In the genomic region with DNA sequence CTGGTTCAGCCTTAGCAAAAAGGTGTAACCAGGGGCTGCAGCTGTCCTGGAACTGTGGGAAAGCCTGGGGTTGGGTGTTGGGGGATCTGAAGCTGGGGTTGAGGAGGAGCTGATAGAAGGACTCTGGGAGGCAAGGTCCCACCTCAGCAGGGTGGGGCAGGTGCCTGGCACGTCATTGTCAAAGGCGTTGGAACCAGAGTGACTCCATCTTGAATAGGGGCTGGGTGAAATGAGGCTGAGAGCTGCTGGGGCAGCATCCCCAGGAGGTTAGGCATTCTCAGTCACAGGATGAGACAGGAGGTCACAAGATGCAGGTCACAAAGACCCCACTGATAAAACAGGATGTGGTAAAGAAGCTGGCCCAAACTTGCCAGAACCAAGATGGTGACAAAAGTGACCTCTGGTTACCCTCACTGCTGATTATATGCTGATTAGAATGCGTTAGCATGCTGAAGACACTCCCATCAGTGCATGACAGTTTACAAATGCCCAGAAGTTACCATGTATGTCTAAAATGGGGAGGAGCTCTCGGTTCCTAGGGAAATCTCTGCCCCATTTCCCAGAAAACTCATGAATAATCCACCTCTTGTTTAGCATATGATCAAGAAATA, we compare ENCODE assay signal across 24 cellular contexts.
DNase-seq lines count a peak whose midpoint lies in the region; ATAC-seq, FAIRE-seq and TF ChIP-seq lines count a peak whose summit lies in the region.
"Had no signal": no experiment of that assay in that cellular context is flagged by ENCODE, and none has a peak within 500 bp of the region (broad histone marks: within the 10 kb centered on the region; RNA-seq: fewer than 3 reads in every experiment).

No MANE protein-coding gene starts in this region.

- WGBS in GM12878 (ENCODE audit: insufficient coverage, insufficient replicate concordance, low lambda C conversion rate, missing lambda C conversion rate): 36% methylated on average over 4 of the region's 4 CpGs

- no peaks in the 10 kb centered on the region for H4K20me1 ChIP-seq in DND-41 (ENCODE audit: insufficient read depth, low read length)
- H4K20me1 ChIP-seq in GM12878 (ENCODE audit: control insufficient read depth, insufficient read depth): no peaks in the 10 kb centered on the region

- H3K9me3 Mint-ChIP-seq in natural killer cell: no peaks in the 10 kb centered on the region
- H3K9me3 Mint-ChIP-seq in activated CD4-positive, alpha-beta T cell treated with anti-CD3 and anti-CD28 coated beads, Interleukin-2, amount 10 ng/mL, durations not matched to agents 24 days and 14 days: no peaks in the 10 kb centered on the region

- peaks cover 0 to 19% of the 10 kb centered on the region in 2 donors for H3K4me1 Mint-ChIP-seq in natural killer cell
- H3K4me1 Mint-ChIP-seq in activated CD4-positive, alpha-beta T cell treated with anti-CD3 and anti-CD28 coated beads, Interleukin-2, amount 10 ng/mL, durations not matched to agents 24 days and 14 days: no peaks in the 10 kb centered on the region
- H3K4me1 Mint-ChIP-seq: B cell, T-cell had no signal

- H3K4me3 ChIP-seq in DND-41 (ENCODE audit: low read depth in 1 of 2, low read length in 2 of 2) (no peak overlapping the region), GM12878 (no peak overlapping the region)
- H3K4me3 ChIP-seq: A549 had no signal

- H3K4me3 Mint-ChIP-seq in natural killer cell: no peak overlapping the region
- H3K4me3 Mint-ChIP-seq in activated CD4-positive, alpha-beta T cell treated with anti-CD3 and anti-CD28 coated beads, Interleukin-2, amount 10 ng/mL, durations not matched to agents 24 days and 14 days: no peak overlapping the region
- H3K4me3 Mint-ChIP-seq: B cell, T-cell had no signal

- no peak for TF ChIP-seq CTCF in DND-41 (IDR thresholded peaks at IDR 0.05; ENCODE audit: borderline replicate concordance, extremely low read depth, low read length, poor library complexity, severe bottlenecking)
- no peak for TF ChIP-seq CTCF in GM12878 (IDR thresholded peaks at IDR 0.05 in 2 of 3, conservative IDR thresholded peaks at IDR 0.05 in 1 of 3; ENCODE audit: control insufficient read depth in 2 of 3, extremely low read depth in 1 of 3, insufficient read depth in 1 of 3, low read depth in 3 of 3, low read length in 3 of 3)
- no peak for TF ChIP-seq CTCF in natural killer cell (IDR thresholded peaks at IDR 0.05)
- no peak for TF ChIP-seq CTCF in foreskin keratinocyte (conservative IDR thresholded peaks at IDR 0.05)

- BruUV-seq in GM12878 (replicated peaks; lab: Mats Ljungman, UMichigan): no TSS peak

- peak overlapping the region in 1 of 2 donors; percentile 33 for H3K27ac Mint-ChIP-seq in natural killer cell
- no peak overlapping the region for H3K27ac Mint-ChIP-seq in activated CD4-positive, alpha-beta T cell treated with anti-CD3 and anti-CD28 coated beads, Interleukin-2, amount 10 ng/mL, durations not matched to agents 24 days and 14 days
- H3K27ac Mint-ChIP-seq: B cell, T-cell had no signal

- POLR2A ChIA-PET in GM12878 (lab: Charles Lee): interaction anchor here (0.5 kb wide), 1 partner anchor 71 kb away, joined by 4 read pairs; no protein-coding TSS in a partner anchor

- intact Hi-C loops in GM12878 (cut with micrococcal nuclease; ENCODE audit: unreplicated experiment): no loop called here
- intact Hi-C loops in natural killer cell (cut with micrococcal nuclease): no loop called here
- intact Hi-C loops in activated CD4-positive, alpha-beta T cell treated with anti-CD3 and anti-CD28 coated beads, Interleukin-2, amount 10 ng/mL, durations not matched to agents 24 days and 14 days (cut with micrococcal nuclease): no loop called here

- no peak for FAIRE-seq in GM12878 (lab: Jason Lieb, UNC)
- FAIRE-seq: A549 had no signal

- no peaks in the 10 kb centered on the region for H3K36me3 ChIP-seq in DND-41 (ENCODE audit: insufficient read depth, low read length)
- H3K36me3 ChIP-seq in GM12878 (ENCODE audit: control insufficient read depth in 2 of 2, insufficient read depth in 2 of 2, low read length in 1 of 2): no peaks in the 10 kb centered on the region

- no peak overlapping the region for H3K4me2 ChIP-seq in DND-41 (ENCODE audit: insufficient read depth, low read length)
- H3K4me2 ChIP-seq in GM12878 (ENCODE audit: control insufficient read depth, insufficient read depth): no peak overlapping the region
- H3K4me2 ChIP-seq: A549 had no signal

- H3K27me3 Mint-ChIP-seq in natural killer cell (ENCODE audit: low read depth in 2 of 2): peaks cover 0 to 3% of the 10 kb centered on the region in 2 donors
- H3K27me3 Mint-ChIP-seq in activated CD4-positive, alpha-beta T cell treated with anti-CD3 and anti-CD28 coated beads, Interleukin-2, amount 10 ng/mL, durations not matched to agents 24 days and 14 days: peaks cover 9% of the 10 kb centered on the region

- H3K9ac ChIP-seq in DND-41 (ENCODE audit: low read depth, low read length): no peak overlapping the region
- no peak overlapping the region for H3K9ac ChIP-seq in GM12878 (ENCODE audit: control insufficient read depth, insufficient read depth, low read length)

- CTCF ChIA-PET in GM12878 (lab: Yijun Ruan, JAX): interaction anchor here (1.4 kb wide), 1 partner anchor 251 kb away, joined by 4 read pairs; no protein-coding TSS in a partner anchor

- H3K27me3 ChIP-seq in DND-41 (ENCODE audit: insufficient read depth, low read length, poor library complexity) (no peaks in the 10 kb centered on the region), GM12878 (replicated peaks in 1 of 2; ENCODE audit: control insufficient read depth in 2 of 2, insufficient read depth in 2 of 2, low read length in 1 of 2) (no peaks in the 10 kb centered on the region), foreskin keratinocyte (peaks cover 5% of the 10 kb centered on the region)

- H3K36me3 Mint-ChIP-seq in natural killer cell: no peaks in the 10 kb centered on the region
- no peaks in the 10 kb centered on the region for H3K36me3 Mint-ChIP-seq in activated CD4-positive, alpha-beta T cell treated with anti-CD3 and anti-CD28 coated beads, Interleukin-2, amount 10 ng/mL, durations not matched to agents 24 days and 14 days (ENCODE audit: low read depth)
- H3K36me3 Mint-ChIP-seq: T-cell had no signal

- TF ChIP-seq RAD21 in GM12878 (IDR thresholded peaks at IDR 0.05; ENCODE audit: insufficient read depth, low read depth, low read length): no peak

- SMC1A ChIA-PET in GM12878 (lab: Charles Lee; ENCODE audit: uncharacterized antibody, unreplicated experiment): interaction anchor here (0.6 kb wide), 1 partner anchor 21 kb away, joined by 3 read pairs; no protein-coding TSS in a partner anchor

- H2AFZ ChIP-seq in DND-41 (ENCODE audit: low read depth, low read length) (no peak overlapping the region), GM12878 (ENCODE audit: control insufficient read depth, low read depth, low read length) (no peak overlapping the region)

- no peak for TF ChIP-seq POLR2A in GM12878 (IDR thresholded peaks at IDR 0.05; ENCODE audit: low read depth, low read length)

- in situ Hi-C loops in GM12878 (cut with MboI): loop anchor here (25.0 kb wide), 1 partner anchor 537 kb away; a partner anchor contains a TSS

- no peak for TF ChIP-seq EP300 in GM12878 (IDR thresholded peaks at IDR 0.05; ENCODE audit: borderline replicate concordance in 1 of 2, control insufficient read depth in 1 of 2, low read depth in 2 of 2, low read length in 2 of 2)

- peak; percentile 24; the same call in 1 of the 3 replicates for ATAC-seq in DND-41 (ENCODE audit: insufficient read depth, low read depth)
- no peak for ATAC-seq in GM12878
- peak; percentile 46 to 87 (median 72) for ATAC-seq in natural killer cell
- ATAC-seq in foreskin keratinocyte: no peak
- ATAC-seq: A549, Panc1, T-cell had no signal

- peaks cover 7% of the 10 kb centered on the region for H3K9me3 ChIP-seq in DND-41 (ENCODE audit: insufficient read depth, low read length, severe bottlenecking)
- H3K9me3 ChIP-seq in GM12878 (replicated peaks; ENCODE audit: control insufficient read depth, insufficient read depth, low read length): peaks cover 2% of the 10 kb centered on the region; the same call in 2 of the 3 replicates

- H3K4me1 ChIP-seq in DND-41 (ENCODE audit: insufficient read depth, low read length) (peaks cover 5% of the 10 kb centered on the region; the same call in 1 of the 2 replicates), GM12878 (ENCODE audit: control insufficient read depth, insufficient read depth, low read length) (no peaks in the 10 kb centered on the region), foreskin keratinocyte (no peaks in the 10 kb centered on the region)
- H3K4me1 ChIP-seq: A549 had no signal

- DNase-seq in DND-41: no peak
- peak; percentile 34 for DNase-seq in HT1080 (ENCODE audit: low read depth)
- DNase-seq in GM12878 (ENCODE audit: low read depth, low spot score): no peak
- no peak for DNase-seq in natural killer cell
- no peak for DNase-seq in effector CD8-positive, alpha-beta T cell (lab: John Stamatoyannopoulos, UW)
- no peak for DNase-seq in foreskin keratinocyte
- no peak for DNase-seq in activated CD4-positive, alpha-beta T cell treated with anti-CD3 and anti-CD28 coated beads, Interleukin-2, amount 10 ng/mL, durations not matched to agents 24 days and 14 days
- DNase-seq: COR-L47; DMS 273 treated with DMSO at 0.1 percent for 48 hours; DMS79 treated with DMSO at 0.1 percent for 48 hours; GDM1; H7; KBM-7; NCI-H1105; NCI-H146; NCI-H2029; NCI-H2227 treated with DMSO at 0.1 percent for 48 hours; NCI-H510A; NCI-H748 treated with DMSO at 0.1 percent for 48 hours; NK-92 treated with Interleukin-12 subunit alpha and Interleukin-12 subunit beta, amount 100 ng/mL, for 24 hours; T-cell had no signal

- RAD21 ChIA-PET in GM12878 (lab: Charles Lee; ENCODE audit: unreplicated experiment): no interaction called here

- H3K27ac ChIP-seq in DND-41 (ENCODE audit: low read length): no peak overlapping the region
- H3K27ac ChIP-seq in GM12878 (ENCODE audit: control insufficient read depth, insufficient read depth): no peak overlapping the region
- H3K27ac ChIP-seq in foreskin keratinocyte: no peak overlapping the region
- H3K27ac ChIP-seq: A549 had no signal

- H3K79me2 ChIP-seq in DND-41 (ENCODE audit: insufficient read depth, low read length) (no peaks in the 10 kb centered on the region), GM12878 (ENCODE audit: control insufficient read depth, insufficient read depth, low read length) (no peaks in the 10 kb centered on the region)

Comparison
In these comparisons a context has a peak if more than half of its experiments do, and no peak if none do; other contexts are left out.
1. ATAC-seq: peak in DND-41 (single experiment) and natural killer cell (3 of 3); none in GM12878 (single experiment) and foreskin keratinocyte (single experiment).